ENCODE assay signal across 9 cellular contexts in the genomic region with DNA sequence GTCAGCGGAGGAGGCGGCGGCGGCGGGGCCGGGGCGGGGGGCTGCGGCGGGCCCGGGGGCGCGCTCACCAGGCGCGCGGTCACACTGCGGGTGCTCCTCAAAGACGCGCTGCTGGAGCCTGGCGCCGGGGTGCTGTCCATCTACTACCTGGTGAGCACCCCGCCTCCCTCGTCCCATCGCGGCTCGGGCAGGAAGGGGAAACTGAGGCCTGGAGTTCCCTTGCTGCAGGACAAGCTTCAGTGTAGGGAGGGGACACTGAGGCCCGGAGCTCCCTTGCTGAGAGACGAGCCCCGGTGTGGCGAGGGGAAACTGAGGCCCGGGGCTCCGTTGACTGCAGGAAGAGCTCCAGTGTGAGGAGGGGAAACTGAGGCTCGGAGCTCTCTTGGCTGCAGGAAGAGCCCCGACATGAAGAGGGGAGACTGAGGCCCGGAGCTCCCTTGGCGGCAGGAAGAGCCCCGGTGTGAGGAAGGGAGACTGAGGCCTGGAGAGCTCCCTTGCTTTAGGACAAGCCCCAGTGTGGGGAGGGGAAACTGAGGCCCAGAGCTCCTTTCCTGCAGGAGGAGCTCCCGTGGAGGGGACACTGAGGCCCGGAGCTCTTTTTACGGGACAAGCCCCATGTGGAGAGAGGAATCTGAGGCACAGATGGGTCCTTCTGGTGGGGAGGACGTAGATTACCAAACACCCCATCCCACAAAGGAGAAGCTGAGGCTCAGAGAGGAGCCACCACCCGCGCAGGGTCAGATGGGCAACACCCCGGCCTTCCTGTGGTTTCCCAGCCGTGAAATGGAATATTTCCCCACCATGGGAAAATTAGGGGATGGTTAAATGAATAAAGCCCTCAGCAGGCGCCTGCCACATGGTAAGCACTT. TPM values are rescaled to one million over a fixed set of nuclear protein-coding genes. Genes with fewer than 3 reads are reported as not detected.
DNase-seq lines count a peak whose midpoint lies in the region; ATAC-seq and TF ChIP-seq lines count a peak whose summit lies in the region.
"Had no signal": no experiment of that assay in that cellular context is flagged by ENCODE, and none has a peak within 500 bp of the region (broad histone marks: within the 10 kb centered on the region; RNA-seq: fewer than 3 reads in every experiment).

No MANE protein-coding gene starts in this region.

- H3K27me3 ChIP-seq in SJCRH30: no peaks in the 10 kb centered on the region
- no peaks in the 10 kb centered on the region for H3K27me3 ChIP-seq in gastrocnemius medialis

- H3K36me3 ChIP-seq in SJCRH30 (no peaks in the 10 kb centered on the region), gastrocnemius medialis (no peaks in the 10 kb centered on the region)

- H3K4me3 ChIP-seq in SJCRH30 (peak overlapping the region; percentile 65), fibroblast of the aortic adventitia (ENCODE audit: low read depth, low read length) (peak overlapping the region; percentile 82), gastrocnemius medialis (peak overlapping the region; percentile 64 to 78 (median 71))

- intact Hi-C loops in gastrocnemius medialis (cut with DNase I; ENCODE audit: low total_unique reads): loop anchor here (1.0 to 10.0 kb wide), 6 partner anchors 27 to 1447 kb away; a partner anchor contains a TSS

- H3K4me1 ChIP-seq in SJCRH30 (peaks cover 17% of the 10 kb centered on the region), gastrocnemius medialis (peaks cover 10 to 16% of the 10 kb centered on the region in 2 donors)

- H3K27ac ChIP-seq in SJCRH30: no peak overlapping the region
- H3K27ac ChIP-seq in gastrocnemius medialis: peak overlapping the region; percentile 89 to 96 (median 94)

- no peaks in the 10 kb centered on the region for H3K9me3 ChIP-seq in SJCRH30 (replicated peaks)
- no peaks in the 10 kb centered on the region for H3K9me3 ChIP-seq in gastrocnemius medialis

- TF ChIP-seq CTCF in GM13977 (IDR thresholded peaks at IDR 0.05; ENCODE audit: extremely low read depth, insufficient read depth, missing control alignments) (no peak), fibroblast of the aortic adventitia (IDR thresholded peaks at IDR 0.05; ENCODE audit: insufficient read depth, low read length) (no peak), gastrocnemius medialis (IDR thresholded peaks at IDR 0.05 in 4 of 5, conservative IDR thresholded peaks at IDR 0.05 in 1 of 5) (no peak), GM20000 (IDR thresholded peaks at IDR 0.05; ENCODE audit: extremely low read depth, missing control alignments) (no peak)

- in situ Hi-C loops in GM13977 (cut with MboI; ENCODE audit: low pct_unique_long_range_greater_than_20kb, low sequenced_read_pairs, unreplicated experiment): no loop called here
- in situ Hi-C loops in gastrocnemius medialis (cut with MboI; ENCODE audit: low sequenced_read_pairs in 4 of 4): no loop called here

- DNase-seq in GM13977 (ENCODE audit: low spot score): peak; percentile 18
- DNase-seq in SJCRH30: no peak
- no peak for DNase-seq in fibroblast of the aortic adventitia (ENCODE audit: low read depth)
- DNase-seq in gastrocnemius medialis: no peak
- DNase-seq in SW480 (ENCODE audit: low spot score): no peak
- DNase-seq in cortex of kidney (lab: John Stamatoyannopoulos, UW): no peak
- no peak for DNase-seq in GM20000 (ENCODE audit: low spot score)

- no peak for ATAC-seq in gastrocnemius medialis
- no peak for ATAC-seq in esophagus mucosa

- no peak for TF ChIP-seq POLR2A in gastrocnemius medialis (IDR thresholded peaks at IDR 0.05)

RNA-seq across cellular contexts. Expression of a gene that starts 0.7 kb away (rescaled TPM):
- 3.8 and 8.3 TPM in 2 replicates for total RNA-seq in SJCRH30 (2014; rRNA removed; shearing (Covaris generic))
- total RNA-seq in fibroblast of the aortic adventitia (ENCODE audit: low replicate concordance) (5.4 and 13.2 TPM in 2 replicates), gastrocnemius medialis (1 to 10 TPM; 2.7 to 3.1 (median 3.0) TPM), esophagus mucosa (22.0 TPM)

RNA-seq across cellular contexts. Expression of a gene that starts 5.5 kb away (rescaled TPM):
- total RNA-seq in SJCRH30 (2014; rRNA removed; shearing (Covaris generic)): 9.7 and 11.9 TPM in 2 replicates
- total RNA-seq in fibroblast of the aortic adventitia (ENCODE audit: low replicate concordance) (1.2 and 7.5 TPM in 2 replicates), gastrocnemius medialis (1 to 10 TPM in 2 of 4 donors, under 1 TPM in 1, not detected in 1; 0.94 to 2.1 (median 1.3) TPM), esophagus mucosa (97.3 TPM)

RNA-seq across cellular contexts. Expression of a gene that starts 39.7 kb away (rescaled TPM):
- 23.5 and 24.7 TPM in 2 replicates for total RNA-seq in SJCRH30 (2014; rRNA removed; shearing (Covaris generic))
- 6.3 and 7.5 TPM in 2 replicates for total RNA-seq in fibroblast of the aortic adventitia (ENCODE audit: low replicate concordance)
- not detected for total RNA-seq in gastrocnemius medialis
- 0.36 TPM for total RNA-seq in esophagus mucosa

RNA-seq across cellular contexts. Expression of a gene that starts 41.9 kb away (rescaled TPM):
- total RNA-seq in SJCRH30 (2014; rRNA removed; shearing (Covaris generic)): 0.30 and 1.5 TPM in 2 replicates
- total RNA-seq in fibroblast of the aortic adventitia (ENCODE audit: low replicate concordance) (not detected in 2 replicates), gastrocnemius medialis (not detected), esophagus mucosa (0.20 TPM)
- total RNA-seq: LHCN-M2 had no signal

RNA-seq across cellular contexts. Expression of a gene that starts 56.3 kb away (rescaled TPM):
- total RNA-seq in SJCRH30 (2014; rRNA removed; shearing (Covaris generic)): 56.9 and 60.0 TPM in 2 replicates
- 49.1 and 97.2 TPM in 2 replicates for total RNA-seq in fibroblast of the aortic adventitia (ENCODE audit: low replicate concordance)
- 10 to 100 TPM; 11.6 to 19.4 (median 15.8) TPM for total RNA-seq in gastrocnemius medialis
- total RNA-seq in esophagus mucosa: 114 TPM
